In genomic region chr16:87387942-87388817, GRCh38 we compare ENCODE assay signal across 8 cellular contexts. TPM values are rescaled to one million over a fixed set of nuclear protein-coding genes. Genes with fewer than 3 reads are reported as not detected.
A peak's percentile ranks its signal among the peaks of the same experiment; 100 is the strongest.
DNase-seq lines count a peak whose midpoint lies in the region; ATAC-seq and TF ChIP-seq lines count a peak whose summit lies in the region.

No MANE protein-coding gene starts in this region.

- H3K36me3 Mint-ChIP-seq in activated B cell treated with CpG ODN at 0.5 μM for 24 hours (ENCODE audit: low read depth): peaks cover 8% of the 10 kb centered on the region

- H3K27me3 Mint-ChIP-seq in activated B cell treated with CpG ODN at 0.5 μM for 24 hours: peaks cover 2% of the 10 kb centered on the region

- TF ChIP-seq CTCF in AG09309 (IDR thresholded peaks at IDR 0.05; ENCODE audit: control insufficient read depth, insufficient read depth, low read depth, low read length, missing control alignments): no peak
- TF ChIP-seq CTCF in activated B cell treated with CpG ODN at 0.5 μM for 24 hours (IDR thresholded peaks at IDR 0.05): no peak

- CTCF ChIA-PET in activated B cell treated with CpG ODN at 0.5 μM for 24 hours (lab: Charles Lee): interaction anchor here (1.3 to 1.5 kb wide), 3 partner anchors 64 to 248 kb away, joined by 4 to 8 read pairs (median 6); partner anchors contain the start of gene C16orf95

- H3K4me3 Mint-ChIP-seq in activated B cell treated with CpG ODN at 0.5 μM for 24 hours: peak overlapping the region; percentile 70

- ATAC-seq in GM19043 (IDR thresholded peaks at IDR 0.05; ENCODE audit: low read depth, unreplicated experiment) (peak; percentile 53), HG03342 (IDR thresholded peaks at IDR 0.05; ENCODE audit: unreplicated experiment) (peak; percentile 53), activated B cell treated with CpG ODN at 0.5 μM for 24 hours (ENCODE audit: low read depth) (peak; percentile 62)

- intact Hi-C loops in activated B cell treated with CpG ODN at 0.5 μM for 24 hours (cut with micrococcal nuclease): loop anchor here (1.0 to 10.0 kb wide), 8 partner anchors 71 to 1833 kb away; partner anchors contain the start of genes BANP, C16orf74, C16orf95 and GSE1

- POLR2A ChIA-PET in activated B cell treated with CpG ODN at 0.5 μM for 24 hours (lab: Charles Lee): interaction anchor here (0.6 to 1.5 kb wide), 7 partner anchors 9 to 1632 kb away, joined by 3 to 11 read pairs (median 4); partner anchors contain the start of genes C16orf95 and KLHDC4

- no peaks in the 10 kb centered on the region for H3K9me3 Mint-ChIP-seq in activated B cell treated with CpG ODN at 0.5 μM for 24 hours

- peak overlapping the region; percentile 98 for H3K27ac Mint-ChIP-seq in activated B cell treated with CpG ODN at 0.5 μM for 24 hours

- DNase-seq in AG09309 (ENCODE audit: low read depth) (peak; percentile 99), NCI-H345 (lab: John Stamatoyannopoulos, UW) (peak; percentile 94), activated B cell treated with CpG ODN at 0.5 μM for 24 hours (peak; percentile 59), inferior parietal cortex (ENCODE audit: extremely low spot score) (peak; percentile 99), smooth muscle cell of the brain vasculature (ENCODE audit: low read depth, low spot score) (peak; percentile 95)
- peak; percentile 93 for DNase-seq in central memory CD4-positive, alpha-beta T cell

- H3K4me3 ChIP-seq in AG09309 (ENCODE audit: control insufficient read depth, low read depth, low read length): no peak overlapping the region

- H3K4me1 Mint-ChIP-seq in activated B cell treated with CpG ODN at 0.5 μM for 24 hours: peaks cover 52% of the 10 kb centered on the region

RNA-seq across cellular contexts. Expression of gene MAP1LC3B, which starts 4.0 kb away (rescaled TPM):
- 52.9 and 53.9 TPM in 2 replicates for total RNA-seq in activated B cell treated with CpG ODN at 0.5 μM for 24 hours

RNA-seq across cellular contexts. Expression of gene FBXO31, which starts 4.6 kb away (rescaled TPM):
- total RNA-seq in activated B cell treated with CpG ODN at 0.5 μM for 24 hours: 26.0 and 27.1 TPM in 2 replicates
